In genomic region chr12:69274861-69275260, GRCh38 we compare ENCODE assay signal across 18 cellular contexts. TPM values are rescaled to one million over a fixed set of nuclear protein-coding genes. Genes with fewer than 3 reads are reported as not detected.
DNase-seq lines count a peak whose midpoint lies in the region; ATAC-seq and TF ChIP-seq lines count a peak whose summit lies in the region.
"Had no signal": no experiment of that assay in that cellular context is flagged by ENCODE, and none has a peak within 500 bp of the region (broad histone marks: within the 10 kb centered on the region; RNA-seq: fewer than 3 reads in every experiment).

No MANE protein-coding gene starts in this region.

- no peak for ATAC-seq in naive thymus-derived CD4-positive, alpha-beta T cell
- ATAC-seq in GM19463 (IDR thresholded peaks at IDR 0.05; ENCODE audit: unreplicated experiment) (no peak), HG02852 (IDR thresholded peaks at IDR 0.05; ENCODE audit: unreplicated experiment) (no peak)

- H3K4me1 Mint-ChIP-seq in T-helper 2 cell treated with Interferon-gamma antibody and Interleukin-4, amounts not matched to agents 5 μg/mL and 100 μg/mL, for 36 hours (ENCODE audit: low read depth) = peaks cover 26% of the 10 kb centered on the region
- H3K4me1 Mint-ChIP-seq in naive thymus-derived CD4-positive, alpha-beta T cell = peaks cover 11 to 80% (median 52%) of the 10 kb centered on the region in 7 donors

- DNase-seq in T-helper 2 cell treated with Interferon-gamma antibody and Interleukin-4, amounts not matched to agents 5 μg/mL and 100 μg/mL, for 36 hours (ENCODE audit: low spot score) = no peak
- no peak for DNase-seq in T-helper 2 cell
- DNase-seq in NCI-H446 treated with DMSO at 0.1 percent for 48 hours (lab: John Stamatoyannopoulos, UW) = peak; percentile 27
- DNase-seq in choroid plexus epithelial cell (ENCODE audit: low read depth) = peak; percentile 35
- no peak for DNase-seq in naive thymus-derived CD4-positive, alpha-beta T cell
- no peak for DNase-seq in stimulated activated CD4-positive, alpha-beta T cell treated with anti-CD3 and anti-CD28 coated beads, Interleukin-1b, Interleukin-23, amount 100 ng/mL, for 48 hours
- DNase-seq: activated CD4-positive, alpha-beta T cell treated with anti-CD3 and anti-CD28 coated beads for 1 hour; activated naive CD4-positive, alpha-beta T cell treated with anti-CD3 and anti-CD28 coated beads, Interleukin-2, amount 50 U/mL, for 16 hours; DMS79; effector memory CD8-positive, alpha-beta T cell; Karpas-422; lower lobe of right lung; naive B cell; NCI-H1436; stomach had no signal

- CTCF ChIA-PET in naive thymus-derived CD4-positive, alpha-beta T cell (lab: Charles Lee) = no interaction called here

- H3K4me1 ChIP-seq in naive thymus-derived CD4-positive, alpha-beta T cell (ENCODE audit: control insufficient read depth in 2 of 2, insufficient read depth in 2 of 2, low read length in 2 of 2) = peaks cover 7 to 18% of the 10 kb centered on the region in 2 donors

- no peaks in the 10 kb centered on the region for H3K9me3 Mint-ChIP-seq in T-helper 2 cell treated with Interferon-gamma antibody and Interleukin-4, amounts not matched to agents 5 μg/mL and 100 μg/mL, for 36 hours
- no peaks in the 10 kb centered on the region for H3K9me3 Mint-ChIP-seq in naive thymus-derived CD4-positive, alpha-beta T cell
- H3K9me3 Mint-ChIP-seq: effector memory CD8-positive, alpha-beta T cell; naive B cell had no signal

- no peak overlapping the region for H3K27ac ChIP-seq in naive thymus-derived CD4-positive, alpha-beta T cell (ENCODE audit: low read depth, low read length)
- H3K27ac ChIP-seq: C4-2B, lower lobe of right lung, stomach had no signal

- H3K27me3 Mint-ChIP-seq in T-helper 2 cell treated with Interferon-gamma antibody and Interleukin-4, amounts not matched to agents 5 μg/mL and 100 μg/mL, for 36 hours (ENCODE audit: low read depth) = no peaks in the 10 kb centered on the region
- no peaks in the 10 kb centered on the region for H3K27me3 Mint-ChIP-seq in naive thymus-derived CD4-positive, alpha-beta T cell
- H3K27me3 Mint-ChIP-seq: effector memory CD8-positive, alpha-beta T cell; naive B cell had no signal

- intact Hi-C loops in naive thymus-derived CD4-positive, alpha-beta T cell (cut with micrococcal nuclease) = loop anchor here in 1 of 2 donors (1.0 kb wide), 1 partner anchor 8 kb away; no protein-coding TSS in a partner anchor

- H3K4me3 ChIP-seq in choroid plexus epithelial cell (ENCODE audit: low read depth, low read length) = no peak overlapping the region
- H3K4me3 ChIP-seq in naive thymus-derived CD4-positive, alpha-beta T cell (ENCODE audit: low read length) = no peak overlapping the region
- H3K4me3 ChIP-seq: lower lobe of right lung, stomach had no signal

- H3K27me3 ChIP-seq in naive thymus-derived CD4-positive, alpha-beta T cell (ENCODE audit: control insufficient read depth in 2 of 2, insufficient read depth in 2 of 2, low read length in 2 of 2) = no peaks in the 10 kb centered on the region
- H3K27me3 ChIP-seq: stomach had no signal

- POLR2A ChIA-PET in naive thymus-derived CD4-positive, alpha-beta T cell (lab: Charles Lee) = interaction anchor here (0.5 kb wide), 1 partner anchor 205 kb away, joined by 3 read pairs; no protein-coding TSS in a partner anchor

- no peak for TF ChIP-seq CTCF in choroid plexus epithelial cell (conservative IDR thresholded peaks at IDR 0.05; ENCODE audit: low read depth, low read length)

- peak overlapping the region; percentile 12 for H3K27ac Mint-ChIP-seq in T-helper 2 cell treated with Interferon-gamma antibody and Interleukin-4, amounts not matched to agents 5 μg/mL and 100 μg/mL, for 36 hours
- H3K27ac Mint-ChIP-seq in naive thymus-derived CD4-positive, alpha-beta T cell = peak overlapping the region in 5 of 9 donors; percentile 3 to 78 (median 19)

- H3K36me3 ChIP-seq in naive thymus-derived CD4-positive, alpha-beta T cell (ENCODE audit: control insufficient read depth in 2 of 3, insufficient read depth in 3 of 3, low read length in 3 of 3) = no peaks in the 10 kb centered on the region

- peaks cover 17% of the 10 kb centered on the region for H3K36me3 Mint-ChIP-seq in T-helper 2 cell treated with Interferon-gamma antibody and Interleukin-4, amounts not matched to agents 5 μg/mL and 100 μg/mL, for 36 hours (ENCODE audit: low read depth)
- H3K36me3 Mint-ChIP-seq in naive thymus-derived CD4-positive, alpha-beta T cell = peaks cover 0 to 4% (median 3%) of the 10 kb centered on the region in 5 donors

- H3K4me3 Mint-ChIP-seq in T-helper 2 cell treated with Interferon-gamma antibody and Interleukin-4, amounts not matched to agents 5 μg/mL and 100 μg/mL, for 36 hours = no peak overlapping the region
- peak overlapping the region in 2 of 10 donors; percentile 0 to 2 for H3K4me3 Mint-ChIP-seq in naive thymus-derived CD4-positive, alpha-beta T cell
- H3K4me3 Mint-ChIP-seq: naive B cell had no signal

- no peaks in the 10 kb centered on the region for H3K9me3 ChIP-seq in naive thymus-derived CD4-positive, alpha-beta T cell (ENCODE audit: control insufficient read depth in 2 of 3, low read length in 3 of 3)
- H3K9me3 ChIP-seq: lower lobe of right lung, stomach had no signal

RNA-seq across cellular contexts. Expression of gene CPSF6, which starts 35.5 kb away (rescaled TPM):
- total RNA-seq in naive thymus-derived CD4-positive, alpha-beta T cell = 100 to 1,000 TPM in 2 of 5 experiments, 10 to 100 TPM in 3; 86.8 to 127 (median 96.5) TPM
- polyA plus RNA-seq in naive thymus-derived CD4-positive, alpha-beta T cell = 10 to 100 TPM; 33.2 to 48.4 TPM

Comparison
In these comparisons a context has a peak if more than half of its experiments do, and no peak if none do; other contexts are left out.
1. DNase-seq: peak in NCI-H446 treated with DMSO at 0.1 percent for 48 hours (single experiment) and choroid plexus epithelial cell (single experiment); none in T-helper 2 cell treated with Interferon-gamma antibody and Interleukin-4, amounts not matched to agents 5 μg/mL and 100 μg/mL, for 36 hours (single experiment), T-helper 2 cell (0 of 5), naive thymus-derived CD4-positive, alpha-beta T cell (0 of 9) and stimulated activated CD4-positive, alpha-beta T cell treated with anti-CD3 and anti-CD28 coated beads, Interleukin-1b, Interleukin-23, amount 100 ng/mL, for 48 hours (single experiment).